Comparison of ENCODE assay signal across 9 cellular contexts in the genomic region with DNA sequence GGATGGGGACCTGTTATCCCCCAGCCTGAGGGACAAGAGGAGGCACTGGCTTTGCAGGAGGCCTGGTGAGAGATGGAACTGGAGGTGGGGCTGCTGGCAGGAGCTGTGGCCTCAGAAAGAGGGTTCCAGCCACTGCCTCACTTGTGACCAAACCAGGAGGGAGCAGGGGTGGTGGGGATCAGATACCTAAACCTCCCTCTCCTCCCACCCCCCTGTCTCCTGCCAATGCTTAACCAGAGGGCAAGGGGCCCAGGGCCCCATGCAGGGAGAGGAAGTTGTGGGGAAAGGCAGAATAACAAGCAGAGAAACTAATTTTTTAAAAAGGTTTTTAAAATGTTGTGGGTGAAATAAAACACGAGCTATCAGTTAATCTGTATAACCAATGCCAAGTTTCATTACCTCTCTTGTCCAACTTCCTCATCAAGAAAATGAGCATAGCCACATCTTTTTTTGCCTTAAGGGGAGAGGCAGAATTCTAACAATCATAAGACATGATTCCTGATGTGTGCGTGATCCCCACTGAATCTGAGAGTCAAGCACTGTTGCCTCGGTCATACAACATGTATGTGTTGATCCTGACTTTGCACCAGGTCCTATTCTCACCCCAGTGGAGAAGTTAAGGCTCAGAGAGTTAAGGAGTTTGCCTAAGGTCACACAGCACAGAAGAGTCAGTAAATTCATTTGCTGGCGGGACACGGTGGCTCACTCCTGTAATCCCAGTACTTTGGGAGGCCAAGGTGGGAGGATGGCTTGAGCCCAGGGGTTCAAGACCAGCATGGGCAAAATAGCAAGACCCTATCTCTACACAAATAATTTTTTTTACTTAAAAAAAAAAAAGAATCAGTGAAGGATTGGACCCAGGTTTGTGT.
DNase-seq lines count a peak whose midpoint lies in the region; ATAC-seq and TF ChIP-seq lines count a peak whose summit lies in the region.
"Had no signal": no experiment of that assay in that cellular context is flagged by ENCODE, and none has a peak within 500 bp of the region (broad histone marks: within the 10 kb centered on the region; RNA-seq: fewer than 3 reads in every experiment).

No MANE protein-coding gene starts in this region.

- DNase-seq in T-helper 1 cell: no peak
- peak; percentile 33 for DNase-seq in NOMO-1 treated with dmso at 0.1 percent for 144 hours (lab: John Stamatoyannopoulos, UW; ENCODE audit: unreplicated experiment)
- no peak for DNase-seq in nephron progenitor cell
- DNase-seq in foreskin melanocyte: no peak
- DNase-seq: NCI-H526 treated with DMSO at 0.1 percent for 48 hours had no signal

- no peak for TF ChIP-seq CTCF in nephron progenitor cell (IDR thresholded peaks at IDR 0.05)

- ATAC-seq in GM21576 (IDR thresholded peaks at IDR 0.05; ENCODE audit: unreplicated experiment) (no peak), HG03460 (IDR thresholded peaks at IDR 0.05; ENCODE audit: unreplicated experiment) (no peak)

- no peaks in the 10 kb centered on the region for H3K27me3 Mint-ChIP-seq in T-helper 1 cell treated with Interleukin-12 subunit alpha and Interleukin-12 subunit beta and Interleukin-4 antibody, amounts not matched to agents 30 μg/mL and 1 μg/mL, for 36 hours (ENCODE audit: low read depth)
- no peaks in the 10 kb centered on the region for H3K27me3 Mint-ChIP-seq in activated naive CD8-positive, alpha-beta T cell
- H3K27me3 Mint-ChIP-seq in nephron progenitor cell (ENCODE audit: low read depth, poor library complexity): peaks cover 4% of the 10 kb centered on the region

- no peak overlapping the region for H3K4me3 Mint-ChIP-seq in T-helper 1 cell treated with Interleukin-12 subunit alpha and Interleukin-12 subunit beta and Interleukin-4 antibody, amounts not matched to agents 30 μg/mL and 1 μg/mL, for 36 hours
- H3K4me3 Mint-ChIP-seq in activated naive CD8-positive, alpha-beta T cell: peak overlapping the region; percentile 54
- H3K4me3 Mint-ChIP-seq in nephron progenitor cell: no peak overlapping the region

- peak overlapping the region; percentile 76 for H3K27ac Mint-ChIP-seq in T-helper 1 cell treated with Interleukin-12 subunit alpha and Interleukin-12 subunit beta and Interleukin-4 antibody, amounts not matched to agents 30 μg/mL and 1 μg/mL, for 36 hours
- H3K27ac Mint-ChIP-seq in activated naive CD8-positive, alpha-beta T cell: peak overlapping the region; percentile 83
- peak overlapping the region; percentile 48 for H3K27ac Mint-ChIP-seq in nephron progenitor cell

- peaks cover 23% of the 10 kb centered on the region for H3K4me1 Mint-ChIP-seq in T-helper 1 cell treated with Interleukin-12 subunit alpha and Interleukin-12 subunit beta and Interleukin-4 antibody, amounts not matched to agents 30 μg/mL and 1 μg/mL, for 36 hours (ENCODE audit: low read depth)
- H3K4me1 Mint-ChIP-seq in activated naive CD8-positive, alpha-beta T cell (ENCODE audit: low read depth): peaks cover 44% of the 10 kb centered on the region
- H3K4me1 Mint-ChIP-seq in nephron progenitor cell: no peaks in the 10 kb centered on the region

- H3K9me3 Mint-ChIP-seq in T-helper 1 cell treated with Interleukin-12 subunit alpha and Interleukin-12 subunit beta and Interleukin-4 antibody, amounts not matched to agents 30 μg/mL and 1 μg/mL, for 36 hours: peaks cover 38% of the 10 kb centered on the region
- H3K9me3 Mint-ChIP-seq in activated naive CD8-positive, alpha-beta T cell (ENCODE audit: low read depth): no peaks in the 10 kb centered on the region
- H3K9me3 Mint-ChIP-seq in nephron progenitor cell: peaks cover 34% of the 10 kb centered on the region

- H3K36me3 Mint-ChIP-seq in T-helper 1 cell treated with Interleukin-12 subunit alpha and Interleukin-12 subunit beta and Interleukin-4 antibody, amounts not matched to agents 30 μg/mL and 1 μg/mL, for 36 hours (ENCODE audit: low read depth): peaks cover 77% of the 10 kb centered on the region
- H3K36me3 Mint-ChIP-seq in activated naive CD8-positive, alpha-beta T cell: peaks cover 45% of the 10 kb centered on the region
- peaks cover 54% of the 10 kb centered on the region for H3K36me3 Mint-ChIP-seq in nephron progenitor cell (ENCODE audit: low read depth)
